ENCODE assay signal across 20 cellular contexts in the genomic region with DNA sequence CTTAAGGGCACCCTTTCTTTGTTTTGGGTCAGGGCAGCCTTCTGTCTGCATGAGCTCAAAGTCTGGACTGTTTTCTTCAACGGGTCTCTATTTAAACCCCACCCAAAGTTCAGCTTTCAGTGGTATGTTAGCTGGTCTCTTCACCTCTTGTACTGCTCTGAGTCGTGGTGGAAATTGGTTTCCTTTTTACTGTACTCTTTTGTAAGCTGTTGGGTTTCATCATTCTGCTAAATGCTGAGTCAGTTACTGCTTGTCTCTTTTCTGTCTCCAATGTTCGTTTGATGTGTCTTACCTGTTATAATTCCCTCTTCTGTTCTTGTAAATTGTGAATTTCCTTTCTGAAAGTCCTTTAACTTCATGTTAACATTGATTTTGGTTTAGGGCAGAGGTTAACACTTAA.
DNase-seq lines count a peak whose midpoint lies in the region; ATAC-seq, FAIRE-seq and TF ChIP-seq lines count a peak whose summit lies in the region.
"Had no signal": no experiment of that assay in that cellular context is flagged by ENCODE, and none has a peak within 500 bp of the region (broad histone marks: within the 10 kb centered on the region; RNA-seq: fewer than 3 reads in every experiment).

No MANE protein-coding gene starts in this region.

- H3K56ac ChIP-seq in IMR-90 (ENCODE audit: extremely low read depth, insufficient read depth, low read length) = no peak overlapping the region

- TF ChIP-seq CTCF in A549 (IDR thresholded peaks at IDR 0.05) (no peak), IMR-90 (conservative IDR thresholded peaks at IDR 0.05; ENCODE audit: low read depth, low read length) (no peak), hepatocyte (IDR thresholded peaks at IDR 0.05; ENCODE audit: poor library complexity) (no peak)

- TF ChIP-seq RAD21 in A549 (conservative IDR thresholded peaks at IDR 0.05 in 1 of 2, IDR thresholded peaks at IDR 0.05 in 1 of 2) (no peak), IMR-90 (IDR thresholded peaks at IDR 0.05; ENCODE audit: low read length) (no peak)

- H3K27me3 ChIP-seq in IMR-90 (ENCODE audit: control insufficient read depth, insufficient read depth, low read length) (no peaks in the 10 kb centered on the region), hepatocyte (no peaks in the 10 kb centered on the region)
- H3K27me3 ChIP-seq: BLaER1, SJCRH30 had no signal

- no peak overlapping the region for H4K5ac ChIP-seq in IMR-90 (ENCODE audit: low read depth, low read length)

- H3K9ac ChIP-seq in IMR-90 (ENCODE audit: low read depth, low read length) = no peak overlapping the region
- H3K9ac ChIP-seq: BLaER1 had no signal

- no peak overlapping the region for H2AK9ac ChIP-seq in IMR-90 (replicated peaks; ENCODE audit: low read depth, low read length, poor library complexity)

- no peak overlapping the region for H2BK20ac ChIP-seq in IMR-90 (ENCODE audit: low read depth, low read length)

- no TSS peak for BruUV-seq in IMR-90 (replicated peaks; lab: Mats Ljungman, UMichigan)

- no peak overlapping the region for H4K8ac ChIP-seq in IMR-90 (ENCODE audit: low read depth in 2 of 2, low read length in 2 of 2)

- H2BK5ac ChIP-seq in IMR-90 (ENCODE audit: low read depth, low read length, poor library complexity, severe bottlenecking) = no peak overlapping the region

- H3K4me3 ChIP-seq in A549 = no peak overlapping the region
- no peak overlapping the region for H3K4me3 ChIP-seq in IMR-90 (ENCODE audit: insufficient read depth, low read depth, low read length)
- no peak overlapping the region for H3K4me3 ChIP-seq in hepatocyte
- H3K4me3 ChIP-seq: BLaER1, SJCRH30 had no signal

- H3K9me1 ChIP-seq in IMR-90 (ENCODE audit: insufficient read depth, low read length) = no peaks in the 10 kb centered on the region

- CTCF ChIA-PET in A549 (lab: Yijun Ruan, JAX) (interaction anchor here (1.2 kb wide), 1 partner anchor 570 kb away, joined by 3 read pairs; no protein-coding TSS in a partner anchor), IMR-90 (lab: Yijun Ruan, JAX) (interaction anchor here (0.6 kb wide), 1 partner anchor 50 kb away, joined by 3 read pairs; no protein-coding TSS in a partner anchor)

- no peaks in the 10 kb centered on the region for H3K79me1 ChIP-seq in IMR-90 (ENCODE audit: low read depth in 1 of 2, low read length in 2 of 2)

- no peak overlapping the region for H3K14ac ChIP-seq in IMR-90 (replicated peaks; ENCODE audit: low read depth, low read length)

- no peaks in the 10 kb centered on the region for H4K20me1 ChIP-seq in IMR-90 (ENCODE audit: insufficient read depth, low read length)
- no peaks in the 10 kb centered on the region for H4K20me1 ChIP-seq in hepatocyte (ENCODE audit: insufficient read depth, poor library complexity, severe bottlenecking)
- H4K20me1 ChIP-seq: BLaER1 had no signal

- H3K23ac ChIP-seq in IMR-90 (ENCODE audit: low read depth, low read length) = no peak overlapping the region

- H2BK15ac ChIP-seq in IMR-90 (ENCODE audit: low read depth, low read length) = no peak overlapping the region

- dilution Hi-C loops in IMR-90 (cut with HindIII; ENCODE audit: low sequenced_read_pairs, unreplicated experiment) = no loop called here

- no peak for DNase-seq in A549 (ENCODE audit: low read depth in 1 of 2, low spot score in 1 of 2)
- peak; percentile 27 for DNase-seq in IMR-90
- DNase-seq in amniotic epithelial cell (ENCODE audit: low read depth) = peak; percentile 17
- DNase-seq in hepatocyte (ENCODE audit: low spot score) = peak; percentile 10
- DNase-seq in putamen (ENCODE audit: low spot score) = no peak
- no peak for DNase-seq in NCI-H187 (lab: John Stamatoyannopoulos, UW)
- DNase-seq: CD4-positive, alpha-beta memory T cell; DMS153; EL; GOT3; MV-4-11; NCI-H1694 treated with DMSO at 0.1 percent for 48 hours; NCI-H2227 treated with DMSO at 0.1 percent for 48 hours; NCI-H524 treated with DMSO at 0.1 percent for 48 hours; SJCRH30 had no signal

- ATAC-seq in A549 (no peak), IMR-90 (ENCODE audit: low read depth) (no peak), HG02970 (IDR thresholded peaks at IDR 0.05; ENCODE audit: low FRiP score, unreplicated experiment) (no peak)

- POLR2A ChIA-PET in A549 (lab: Yijun Ruan, JAX) = no interaction called here
- POLR2A ChIA-PET in IMR-90 (lab: Charles Lee; ENCODE audit: unreplicated experiment) = no interaction called here

- H3K4me2 ChIP-seq in A549 = no peak overlapping the region
- H3K4me2 ChIP-seq in IMR-90 (ENCODE audit: low read depth, low read length) = peak overlapping the region; percentile 89
- H3K4me2 ChIP-seq in hepatocyte = no peak overlapping the region
- H3K4me2 ChIP-seq: BLaER1 had no signal

- H2AK5ac ChIP-seq in IMR-90 (ENCODE audit: low read depth, low read length) = no peak overlapping the region

- no peak for FAIRE-seq in A549 (lab: Jason Lieb, UNC)
- FAIRE-seq: A204.1, GM12891, GM19239 had no signal

- 0% methylated on average over 3 of the region's 3 CpGs for WGBS in A549 (ENCODE audit: missing lambda C conversion rate)
- no CpG with 5 or more reads among the region's 3 CpGs for WGBS in IMR-90 (ENCODE audit: extremely low coverage in 2 of 2, insufficient read length in 1 of 2), 2 experiments
- 46% methylated on average over 3 of the region's 3 CpGs for WGBS in hepatocyte (ENCODE audit: low lambda C conversion rate, missing lambda C conversion rate)

- no peaks in the 10 kb centered on the region for H3K9me2 ChIP-seq in hepatocyte (replicated peaks; ENCODE audit: insufficient read depth)

- H3K4me1 ChIP-seq in A549 (no peaks in the 10 kb centered on the region), IMR-90 (ENCODE audit: control insufficient read depth, insufficient read depth, low read length) (no peaks in the 10 kb centered on the region), hepatocyte (ENCODE audit: insufficient read depth) (no peaks in the 10 kb centered on the region)
- H3K4me1 ChIP-seq: BLaER1, SJCRH30 had no signal

- H3K27ac ChIP-seq in A549 (no peak overlapping the region), IMR-90 (ENCODE audit: insufficient read depth, low read length) (no peak overlapping the region), hepatocyte (no peak overlapping the region)
- H3K27ac ChIP-seq: BLaER1, SJCRH30 had no signal

- H3K36me3 ChIP-seq in IMR-90 (ENCODE audit: control insufficient read depth, insufficient read depth, low read length) (no peaks in the 10 kb centered on the region), hepatocyte (replicated peaks; ENCODE audit: insufficient read depth, low read depth) (no peaks in the 10 kb centered on the region)
- H3K36me3 ChIP-seq: BLaER1, SJCRH30 had no signal

- H3K4ac ChIP-seq in IMR-90 (ENCODE audit: low read depth, low read length) = no peak overlapping the region

- H2AFZ ChIP-seq in IMR-90 (replicated peaks; ENCODE audit: low read length, poor library complexity) (no peak overlapping the region), hepatocyte (no peak overlapping the region)

- H3K9me3 ChIP-seq in A549 = no peaks in the 10 kb centered on the region
- H3K9me3 ChIP-seq in IMR-90 (ENCODE audit: control insufficient read depth, insufficient read depth, low read length) = peaks cover 4% of the 10 kb centered on the region
- no peaks in the 10 kb centered on the region for H3K9me3 ChIP-seq in hepatocyte (ENCODE audit: low read depth)
- H3K9me3 ChIP-seq: SJCRH30 had no signal

- no peak for TF ChIP-seq POLR2A in A549 (IDR thresholded peaks at IDR 0.05; ENCODE audit: low read length)
- TF ChIP-seq POLR2A in IMR-90 (IDR thresholded peaks at IDR 0.05; ENCODE audit: low read depth, low read length) = no peak

- no peak overlapping the region for H4K91ac ChIP-seq in IMR-90 (ENCODE audit: insufficient read depth, low read depth, low read length)

- peak overlapping the region; percentile 77; the same call in 1 of the 2 replicates for H3K18ac ChIP-seq in IMR-90 (ENCODE audit: low read depth, low read length)

- no peaks in the 10 kb centered on the region for H3K79me2 ChIP-seq in hepatocyte

- H2BK120ac ChIP-seq in IMR-90 (ENCODE audit: low read depth, low read length) = peak overlapping the region; percentile 27; the same call in 1 of the 2 replicates

- TF ChIP-seq EP300 in A549 (IDR thresholded peaks at IDR 0.05) = no peak

- intact Hi-C loops in IMR-90 (cut with micrococcal nuclease) = no loop called here

- in situ Hi-C loops in IMR-90 (cut with MboI; ENCODE audit: low sequenced_read_pairs) = no loop called here

TF ChIP-seq in A549, 52 proteins besides CTCF, POLR2A, EP300 and RAD21:
- TF ChIP-seq MAFK (IDR thresholded peaks at IDR 0.05; ENCODE audit: partially characterized antibody) (peak; percentile 46), ESRRA (IDR thresholded peaks at IDR 0.05; ENCODE audit: borderline replicate concordance, low read length) (no peak), GATA3 (IDR thresholded peaks at IDR 0.05; ENCODE audit: borderline replicate concordance) (no peak), RNF2 (IDR thresholded peaks at IDR 0.05; ENCODE audit: borderline replicate concordance, low read depth) (no peak)

TF ChIP-seq in IMR-90, 13 proteins besides CTCF, POLR2A, EP300 and RAD21:
- TF ChIP-seq MAFK (IDR thresholded peaks at IDR 0.05; ENCODE audit: low read depth, low read length) = peak; percentile 73
- no peak for TF ChIP-seq RCOR1 (IDR thresholded peaks at IDR 0.05; ENCODE audit: insufficient replicate concordance, low read length)

Comparison
In these comparisons a context has a peak if more than half of its experiments do, and no peak if none do; other contexts are left out.
1. DNase-seq: peak in IMR-90 (single experiment), amniotic epithelial cell (single experiment) and hepatocyte (single experiment); none in A549 (0 of 2), putamen (single experiment) and NCI-H187 (0 of 2).